Comparison of ENCODE assay signal across 14 cellular contexts in the genomic region with DNA sequence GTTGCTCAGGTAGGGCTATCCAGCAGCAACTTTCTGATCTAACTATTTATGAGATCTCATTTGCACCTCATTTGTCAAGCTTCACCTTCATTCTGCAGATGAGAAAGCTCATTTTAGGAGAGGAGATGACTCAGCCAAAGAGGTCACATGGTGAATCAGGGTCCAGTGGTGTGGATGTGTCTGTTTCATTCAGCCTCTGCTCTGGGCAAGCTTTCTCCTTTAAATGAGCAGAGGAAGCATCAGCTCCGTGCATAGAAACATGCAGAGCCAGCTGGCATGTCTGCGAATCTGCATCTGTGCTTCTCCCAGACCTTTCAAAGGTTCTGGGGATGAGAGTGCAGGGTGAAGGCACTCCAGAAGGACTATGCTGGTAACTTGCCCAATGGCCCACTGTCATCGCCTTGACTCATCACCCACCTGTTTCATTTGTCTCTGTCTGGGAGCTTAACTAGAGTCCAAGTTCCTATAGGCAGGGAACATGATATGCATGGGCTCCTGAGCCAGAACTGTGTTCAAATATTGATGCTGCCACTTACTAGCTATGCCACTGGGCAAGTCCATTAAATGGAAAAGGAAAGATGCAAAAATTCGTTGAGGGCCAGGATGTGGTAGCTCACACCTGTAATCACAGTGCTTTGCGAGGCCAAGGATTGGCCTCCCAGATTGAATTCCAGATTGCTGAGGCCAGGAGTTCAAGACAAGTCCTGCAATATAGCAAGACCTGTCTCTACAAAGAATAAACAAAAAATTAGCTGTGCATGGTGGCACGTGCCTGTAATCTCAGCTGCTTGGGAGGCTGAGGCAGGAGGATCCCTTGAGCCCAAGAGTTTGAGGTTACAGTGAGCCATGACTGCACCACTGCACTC.
DNase-seq lines count a peak whose midpoint lies in the region; ATAC-seq and TF ChIP-seq lines count a peak whose summit lies in the region.
"Had no signal": no experiment of that assay in that cellular context is flagged by ENCODE, and none has a peak within 500 bp of the region (broad histone marks: within the 10 kb centered on the region; RNA-seq: fewer than 3 reads in every experiment).

No MANE protein-coding gene starts in this region.

- H3K36me3 ChIP-seq in right lobe of liver (no peaks in the 10 kb centered on the region), upper lobe of right lung (no peaks in the 10 kb centered on the region)
- H3K36me3 ChIP-seq: BE2C had no signal

- H3K27me3 ChIP-seq in right lobe of liver (no peaks in the 10 kb centered on the region), upper lobe of right lung (no peaks in the 10 kb centered on the region)
- H3K27me3 ChIP-seq: BE2C had no signal

- in situ Hi-C loops in GM13976 (cut with MboI; ENCODE audit: low sequenced_read_pairs, unreplicated experiment): no loop called here

- intact Hi-C loops in right lobe of liver (cut with DNase I) (no loop called here), upper lobe of right lung (cut with DNase I) (no loop called here), posterior vena cava (cut with DNase I) (no loop called here)

- TF ChIP-seq CTCF in right lobe of liver (IDR thresholded peaks at IDR 0.05) (no peak), upper lobe of right lung (IDR thresholded peaks at IDR 0.05) (no peak), GM13976 (IDR thresholded peaks at IDR 0.05; ENCODE audit: borderline replicate concordance, control extremely low read depth, extremely low read depth, insufficient read depth, missing control alignments) (no peak)

- no peak overlapping the region for H3K27ac ChIP-seq in right lobe of liver
- H3K27ac ChIP-seq in upper lobe of right lung: no peak overlapping the region
- H3K27ac ChIP-seq: coronary artery had no signal

- H3K4me3 ChIP-seq in right lobe of liver (no peak overlapping the region), upper lobe of right lung (no peak overlapping the region)
- H3K4me3 ChIP-seq: coronary artery had no signal

- 60% methylated on average over 3 of the region's 6 CpGs for WGBS in right lobe of liver (ENCODE audit: insufficient coverage, low coverage, low lambda C conversion rate, missing lambda C conversion rate)

- H3K4me1 ChIP-seq in right lobe of liver (no peaks in the 10 kb centered on the region), upper lobe of right lung (no peaks in the 10 kb centered on the region)
- H3K4me1 ChIP-seq: BE2C had no signal

- ATAC-seq in SK-N-SH treated with all-trans-retinoic acid at 6 μM for 48 hours: peak; percentile 82
- no peak for ATAC-seq in right lobe of liver
- ATAC-seq in upper lobe of right lung: no peak
- ATAC-seq: activated naive CD4-positive, alpha-beta T cell treated with anti-CD3 and anti-CD28 coated beads, Interleukin-2, amount 50 U/mL, for 72 hours; left lobe of liver had no signal

- DNase-seq in DMS 273 treated with DMSO at 0.1 percent for 48 hours (lab: John Stamatoyannopoulos, UW) (peak; percentile 83), LHCN-M2 (ENCODE audit: low read depth) (peak; percentile 93), iris pigment epithelial cell (ENCODE audit: low read depth) (peak; percentile 28), right lobe of liver (no peak), upper lobe of right lung (no peak), posterior vena cava (ENCODE audit: low spot score) (no peak), GM13976 (ENCODE audit: low spot score) (no peak)
- DNase-seq: BE2C, foreskin melanocyte, NCI-H1092 had no signal

- TF ChIP-seq POLR2A in right lobe of liver (IDR thresholded peaks at IDR 0.05): no peak

- no peaks in the 10 kb centered on the region for H3K9me3 ChIP-seq in right lobe of liver
- H3K9me3 ChIP-seq in upper lobe of right lung: no peaks in the 10 kb centered on the region
- H3K9me3 ChIP-seq: BE2C had no signal

TF ChIP-seq in SK-N-SH treated with all-trans-retinoic acid at 6 μM for 48 hours, 23 proteins besides CTCF, POLR2A, EP300 and RAD21:
- no peak for TF ChIP-seq ISL1 (CRISPR knock-in tag; IDR thresholded peaks at IDR 0.05)
- TF ChIP-seq ZNF70 (CRISPR knock-in tag; IDR thresholded peaks at IDR 0.05): no peak
- TF ChIP-seq CSDC2 (CRISPR knock-in tag; IDR thresholded peaks at IDR 0.05): no peak
- TF ChIP-seq, protein P1, sequence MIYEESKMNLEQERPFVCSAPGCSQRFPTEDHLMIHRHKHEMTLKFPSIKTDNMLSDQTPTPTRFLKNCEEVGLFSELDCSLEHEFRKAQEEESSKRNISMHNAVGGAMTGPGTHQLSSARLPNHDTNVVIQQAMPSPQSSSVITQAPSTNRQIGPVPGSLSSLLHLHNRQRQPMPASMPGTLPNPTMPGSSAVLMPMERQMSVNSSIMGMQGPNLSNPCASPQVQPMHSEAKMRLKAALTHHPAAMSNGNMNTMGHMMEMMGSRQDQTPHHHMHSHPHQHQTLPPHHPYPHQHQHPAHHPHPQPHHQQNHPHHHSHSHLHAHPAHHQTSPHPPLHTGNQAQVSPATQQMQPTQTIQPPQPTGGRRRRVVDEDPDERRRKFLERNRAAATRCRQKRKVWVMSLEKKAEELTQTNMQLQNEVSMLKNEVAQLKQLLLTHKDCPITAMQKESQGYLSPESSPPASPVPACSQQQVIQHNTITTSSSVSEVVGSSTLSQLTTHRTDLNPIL (CRISPR knock-in tag; IDR thresholded peaks at IDR 0.05; ENCODE audit: low read depth): no peak
- no peak for TF ChIP-seq GLIS3 (CRISPR knock-in tag; IDR thresholded peaks at IDR 0.05)

Comparison
In these comparisons a context has a peak if more than half of its experiments do, and no peak if none do; other contexts are left out.
1. DNase-seq: peak in DMS 273 treated with DMSO at 0.1 percent for 48 hours (single experiment), LHCN-M2 (single experiment) and iris pigment epithelial cell (single experiment); none in right lobe of liver (0 of 3), upper lobe of right lung (single experiment), posterior vena cava (single experiment) and GM13976 (single experiment).